15 cellular contexts compared by ENCODE assay signal in the genomic region with DNA sequence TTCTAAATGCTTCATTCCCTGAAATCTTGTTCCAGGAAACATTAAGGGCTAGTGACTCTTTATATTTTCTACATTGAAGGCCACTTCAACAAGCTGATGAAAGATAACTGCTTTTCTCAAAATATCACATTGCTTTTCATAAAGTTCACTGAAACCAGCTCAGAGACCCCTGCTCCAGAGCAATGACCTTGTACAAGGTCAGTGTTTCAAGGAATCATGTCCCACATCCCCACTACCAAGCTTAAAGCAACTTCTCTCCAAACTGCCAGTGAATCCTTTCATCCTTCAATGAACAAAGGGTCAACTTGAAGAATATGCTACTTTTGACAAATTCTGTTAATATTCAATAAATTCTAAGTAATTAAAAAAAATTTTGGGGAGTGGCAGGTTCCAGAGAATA. TPM values are rescaled to one million over a fixed set of nuclear protein-coding genes. Genes with fewer than 3 reads are reported as not detected.
DNase-seq lines count a peak whose midpoint lies in the region; ATAC-seq and TF ChIP-seq lines count a peak whose summit lies in the region.
"Had no signal": no experiment of that assay in that cellular context is flagged by ENCODE, and none has a peak within 500 bp of the region (broad histone marks: within the 10 kb centered on the region; RNA-seq: fewer than 3 reads in every experiment).

No MANE protein-coding gene starts in this region.

- H3K27me3 ChIP-seq in cardiac muscle cell (no peaks in the 10 kb centered on the region), layer of hippocampus (ENCODE audit: control insufficient read depth, insufficient read depth, low read length) (no peaks in the 10 kb centered on the region), tibial artery (no peaks in the 10 kb centered on the region), upper lobe of left lung (no peaks in the 10 kb centered on the region), prostate gland (replicated peaks; ENCODE audit: insufficient read depth) (no peaks in the 10 kb centered on the region)
- H3K27me3 ChIP-seq: left lung had no signal

- peak overlapping the region; percentile 97 to 98 for H3K27ac Mint-ChIP-seq in activated naive CD4-positive, alpha-beta T cell treated with anti-CD3 and anti-CD28 coated beads, Interleukin-2, amount 50 U/mL, for 72 hours

- no peak for TF ChIP-seq EP300 in upper lobe of left lung (IDR thresholded peaks at IDR 0.05)

- no peaks in the 10 kb centered on the region for H3K9me3 ChIP-seq in cardiac muscle cell (ENCODE audit: low read depth)
- H3K9me3 ChIP-seq in tibial artery = no peaks in the 10 kb centered on the region
- H3K9me3 ChIP-seq in upper lobe of left lung = no peaks in the 10 kb centered on the region
- no peaks in the 10 kb centered on the region for H3K9me3 ChIP-seq in prostate gland
- H3K9me3 ChIP-seq: left lung had no signal

- H3K9me3 Mint-ChIP-seq in activated naive CD4-positive, alpha-beta T cell treated with anti-CD3 and anti-CD28 coated beads, Interleukin-2, amount 50 U/mL, for 72 hours = no peaks in the 10 kb centered on the region
- H3K9me3 Mint-ChIP-seq: naive thymus-derived CD8-positive, alpha-beta T cell had no signal

- TF ChIP-seq POLR2A in upper lobe of left lung (IDR thresholded peaks at IDR 0.05) = no peak
- TF ChIP-seq POLR2A in prostate gland (IDR thresholded peaks at IDR 0.05) = no peak

- ATAC-seq in Right ventricle myocardium superior (ENCODE audit: poor library complexity) (no peak), upper lobe of left lung (ENCODE audit: low FRiP score in 2 of 2) (no peak)
- no peak for ATAC-seq in activated naive CD4-positive, alpha-beta T cell treated with anti-CD3 and anti-CD28 coated beads, Interleukin-2, amount 50 U/mL, for 72 hours
- ATAC-seq: naive thymus-derived CD8-positive, alpha-beta T cell had no signal

- DNase-seq in cardiac muscle cell (ENCODE audit: low read depth in 1 of 2, low spot score in 1 of 2) (no peak), Right ventricle myocardium superior (no peak), tibial artery (no peak), upper lobe of left lung (no peak), prostate gland (ENCODE audit: low spot score) (no peak)
- no peak for DNase-seq in activated naive CD4-positive, alpha-beta T cell treated with anti-CD3 and anti-CD28 coated beads, Interleukin-2, amount 50 U/mL, for 72 hours (ENCODE audit: low spot score in 2 of 2)
- DNase-seq in activated effector memory CD4-positive, alpha-beta T cell treated with anti-CD3 and anti-CD28 coated beads, Interleukin-2, amount 50 U/mL, for 16 hours = no peak
- DNase-seq: cortex of kidney; left lung; naive thymus-derived CD8-positive, alpha-beta T cell; NCI-H524 had no signal

- intact Hi-C loops in Right ventricle myocardium superior (cut with DNase I) = loop anchor here (10.0 kb wide), 1 partner anchor 121 kb away; a partner anchor contains a TSS
- intact Hi-C loops in tibial artery (cut with DNase I; ENCODE audit: low total_unique reads) = no loop called here
- intact Hi-C loops in prostate gland (cut with DNase I) = no loop called here

- H3K36me3 ChIP-seq in cardiac muscle cell = no peaks in the 10 kb centered on the region
- H3K36me3 ChIP-seq in tibial artery = peaks cover 9 to 39% (median 27%) of the 10 kb centered on the region in 3 donors
- H3K36me3 ChIP-seq in upper lobe of left lung = peaks cover 0 to 54% (median 11%) of the 10 kb centered on the region in 4 donors
- no peaks in the 10 kb centered on the region for H3K36me3 ChIP-seq in prostate gland
- H3K36me3 ChIP-seq: left lung had no signal

- H3K4me1 ChIP-seq in cardiac muscle cell (ENCODE audit: low read depth) (peaks cover 66% of the 10 kb centered on the region), tibial artery (peaks cover 0 to 48% (median 25%) of the 10 kb centered on the region in 4 donors), upper lobe of left lung (peaks cover 11 to 21% (median 17%) of the 10 kb centered on the region in 4 donors), prostate gland (replicated peaks) (no peaks in the 10 kb centered on the region)

- H3K27ac ChIP-seq in cardiac muscle cell (peak overlapping the region; percentile 94), layer of hippocampus (ENCODE audit: low read depth, low read length) (peak overlapping the region; percentile 81), tibial artery (peak overlapping the region; percentile 45 to 75), upper lobe of left lung (no peak overlapping the region), prostate gland (peak overlapping the region in 1 of 2 donors; percentile 23)
- H3K27ac ChIP-seq: left lung had no signal

- no peak overlapping the region for H3K4me3 ChIP-seq in cardiac muscle cell
- H3K4me3 ChIP-seq in tibial artery = no peak overlapping the region
- H3K4me3 ChIP-seq in upper lobe of left lung = no peak overlapping the region
- H3K4me3 ChIP-seq in prostate gland = no peak overlapping the region
- H3K4me3 ChIP-seq: left lung had no signal

- TF ChIP-seq CTCF in cardiac muscle cell (IDR thresholded peaks at IDR 0.05; ENCODE audit: low read depth, low read length) = no peak
- no peak for TF ChIP-seq CTCF in tibial artery (IDR thresholded peaks at IDR 0.05)
- no peak for TF ChIP-seq CTCF in upper lobe of left lung (IDR thresholded peaks at IDR 0.05)
- no peak for TF ChIP-seq CTCF in prostate gland (IDR thresholded peaks at IDR 0.05)

- peaks cover 21 to 63% of the 10 kb centered on the region in 2 donors for H3K36me3 Mint-ChIP-seq in activated naive CD4-positive, alpha-beta T cell treated with anti-CD3 and anti-CD28 coated beads, Interleukin-2, amount 50 U/mL, for 72 hours

RNA-seq across cellular contexts. Expression of a gene that starts 12.0 kb away (rescaled TPM):
- total RNA-seq in cardiac muscle cell (14.2 and 45.3 TPM in 2 replicates), Right ventricle myocardium superior (17.1 TPM), upper lobe of left lung (1 to 10 TPM in 5 of 6 donors, not detected in 1; 2.9 to 6.3 (median 4.8) TPM), prostate gland (10 to 100 TPM in 1 of 2 donors, 1 to 10 TPM in 1; 4.4 to 27.3 TPM)
- 12.8 and 29.0 TPM in 2 replicates for polyA plus RNA-seq in cardiac muscle cell
- total RNA-seq in activated naive CD4-positive, alpha-beta T cell treated with anti-CD3 and anti-CD28 coated beads, Interleukin-2, amount 50 U/mL, for 72 hours = 1 to 10 TPM; 6.8 to 8.9 TPM

RNA-seq across cellular contexts. Expression of a gene that starts 21.0 kb away (rescaled TPM):
- total RNA-seq in cardiac muscle cell (22.2 and 42.5 TPM in 2 replicates), Right ventricle myocardium superior (50.3 TPM), upper lobe of left lung (1 to 10 TPM in 2 of 6 donors, under 1 TPM in 4; 0.33 to 2.1 (median 0.95) TPM), prostate gland (1 to 10 TPM; 2.4 TPM)
- polyA plus RNA-seq in cardiac muscle cell = 15.2 and 20.5 TPM in 2 replicates
- total RNA-seq in activated naive CD4-positive, alpha-beta T cell treated with anti-CD3 and anti-CD28 coated beads, Interleukin-2, amount 50 U/mL, for 72 hours = 1 to 10 TPM; 3.3 to 4.3 TPM
- total RNA-seq: H4 had no signal

RNA-seq across cellular contexts. Expression of a gene that starts 23.5 kb away (rescaled TPM):
- total RNA-seq in cardiac muscle cell (10.0 and 10.1 TPM in 2 replicates), Right ventricle myocardium superior (11.5 TPM), upper lobe of left lung (10 to 100 TPM in 1 of 6 donors, 1 to 10 TPM in 5; 1.0 to 11.6 (median 6.3) TPM), prostate gland (10 to 100 TPM in 1 of 2 donors, 1 to 10 TPM in 1; 7.3 to 11.5 TPM)
- polyA plus RNA-seq in cardiac muscle cell = 17.4 and 37.2 TPM in 2 replicates
- total RNA-seq in activated naive CD4-positive, alpha-beta T cell treated with anti-CD3 and anti-CD28 coated beads, Interleukin-2, amount 50 U/mL, for 72 hours = 10 to 100 TPM; 13.5 to 47.3 TPM

RNA-seq across cellular contexts. Expression of a gene that starts 26.2 kb away (rescaled TPM):
- total RNA-seq in cardiac muscle cell (2.3 and 5.3 TPM in 2 replicates), Right ventricle myocardium superior (0.70 TPM), upper lobe of left lung (10 to 100 TPM in 4 of 6 donors, 1 to 10 TPM in 2; 1.5 to 30.7 (median 15.5) TPM), prostate gland (1 to 10 TPM; 2.7 to 4.3 TPM)
- 1.3 and 4.0 TPM in 2 replicates for polyA plus RNA-seq in cardiac muscle cell
- 10 to 100 TPM; 14.2 to 24.1 TPM for total RNA-seq in activated naive CD4-positive, alpha-beta T cell treated with anti-CD3 and anti-CD28 coated beads, Interleukin-2, amount 50 U/mL, for 72 hours
- total RNA-seq: H4 had no signal

RNA-seq across cellular contexts. Expression of a gene that starts 32.8 kb away (rescaled TPM):
- total RNA-seq in cardiac muscle cell (0.81 TPM in 1 of 2 replicates, not detected in the other), Right ventricle myocardium superior (not detected), upper lobe of left lung (10 to 100 TPM in 1 of 6 donors, 1 to 10 TPM in 4, not detected in 1; 1.1 to 20.1 (median 1.8) TPM), prostate gland (10 to 100 TPM; 11.5 to 26.3 TPM)
- polyA plus RNA-seq in cardiac muscle cell = 0.06 and 0.37 TPM in 2 replicates
- total RNA-seq in activated naive CD4-positive, alpha-beta T cell treated with anti-CD3 and anti-CD28 coated beads, Interleukin-2, amount 50 U/mL, for 72 hours = 1 to 10 TPM in 1 of 2 donors, under 1 TPM in 1; 0.25 to 2.3 TPM
- total RNA-seq: H4, sciatic nerve, subcutaneous adipose tissue had no signal

Comparison
In these comparisons a context has a peak if more than half of its experiments do, and no peak if none do; other contexts are left out.
1. H3K27ac ChIP-seq: peak in cardiac muscle cell (single experiment), layer of hippocampus (single experiment) and tibial artery (2 of 2); none in upper lobe of left lung (0 of 4).